35 cellular contexts compared by ENCODE assay signal in the genomic region with DNA sequence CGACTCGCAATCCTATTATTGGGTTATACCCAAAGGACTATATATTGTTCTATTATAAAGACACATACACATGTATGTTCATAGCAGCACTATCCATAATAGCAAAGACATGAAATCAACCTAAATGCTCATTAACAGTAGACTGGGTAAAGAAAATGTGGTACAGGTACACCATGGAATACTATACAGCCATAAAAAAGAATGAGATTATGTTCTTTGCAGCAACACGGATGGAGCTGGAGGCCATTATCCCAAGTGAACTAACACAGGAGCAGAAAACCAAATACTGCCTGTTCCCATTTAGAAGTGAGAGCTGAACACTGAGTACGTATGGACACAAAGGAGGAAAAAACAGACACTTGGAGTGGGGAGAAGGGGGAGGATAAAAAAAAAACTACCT.
A peak's percentile ranks its signal among the peaks of the same experiment; 100 is the strongest.
DNase-seq lines count a peak whose midpoint lies in the region; ATAC-seq, FAIRE-seq and TF ChIP-seq lines count a peak whose summit lies in the region.
"Had no signal": no experiment of that assay in that cellular context is flagged by ENCODE, and none has a peak within 500 bp of the region (broad histone marks: within the 10 kb centered on the region; RNA-seq: fewer than 3 reads in every experiment).

No MANE protein-coding gene starts in this region.

- TF ChIP-seq POLR2A in K562 (conservative IDR thresholded peaks at IDR 0.05) (no peak), sigmoid colon (IDR thresholded peaks at IDR 0.05) (no peak), tibial nerve (IDR thresholded peaks at IDR 0.05) (no peak)

- FAIRE-seq in K562 (lab: Jason Lieb, UNC), result peak; percentile 35
- FAIRE-seq: A204.1, A549, D721Med had no signal

- H3K9me3 ChIP-seq in HEK293 (ENCODE audit: control insufficient read depth, insufficient read depth, low read depth, low read length) (no peaks in the 10 kb centered on the region), K562 (replicated peaks; ENCODE audit: control insufficient read depth, insufficient read depth, low read depth, low read length) (no peaks in the 10 kb centered on the region), sigmoid colon (no peaks in the 10 kb centered on the region), tibial nerve (peaks cover 0 to 14% (median 0%) of the 10 kb centered on the region in 4 donors)
- H3K9me3 ChIP-seq: A549, BLaER1 had no signal

- H3K4me2 ChIP-seq in K562 (ENCODE audit: insufficient read depth, low read length), result no peak overlapping the region
- H3K4me2 ChIP-seq: A549; BLaER1; BLaER1 treated with 17β-estradiol and CSF1 and Interleukin-3, amounts not matched to agents 10 nM and 100 nM had no signal

- H2AFZ ChIP-seq in K562 (ENCODE audit: low read depth, low read length), result no peak overlapping the region

- H3K4me3 Mint-ChIP-seq in activated T-cell treated with anti-CD3 and anti-CD28 coated beads, Interleukin-2, amount 50 U/mL, for 72 hours, result no peak overlapping the region
- H3K4me3 Mint-ChIP-seq: B cell; CD14-positive monocyte; CD4-positive, alpha-beta memory T cell; CD4-positive, alpha-beta T cell; CD4-positive, CD25-positive, alpha-beta regulatory T cell; CD8-positive, alpha-beta memory T cell; CD8-positive, alpha-beta T cell had no signal

- no peaks in the 10 kb centered on the region for H4K20me1 ChIP-seq in K562 (replicated peaks; ENCODE audit: control insufficient read depth, insufficient read depth, low read length)
- H4K20me1 ChIP-seq: BLaER1; BLaER1 treated with 17β-estradiol and CSF1 and Interleukin-3, amounts not matched to agents 10 nM and 100 nM had no signal

- no peaks in the 10 kb centered on the region for H3K9me1 ChIP-seq in K562 (ENCODE audit: control insufficient read depth, insufficient read depth, low read length)

- CTCF ChIA-PET in HEK293 (lab: Yijun Ruan, JAX) (no interaction called here), K562 (lab: Yijun Ruan, JAX; ENCODE audit: low intra/inter-chr PET ratio) (no interaction called here)

- H3K4me3 ChIP-seq in HEK293 (ENCODE audit: low read depth, low read length) (no peak overlapping the region), K562 (no peak overlapping the region), sigmoid colon (no peak overlapping the region), tibial nerve (no peak overlapping the region)
- H3K4me3 ChIP-seq: A549; BLaER1; BLaER1 treated with 17β-estradiol and CSF1 and Interleukin-3, amounts not matched to agents 10 nM and 100 nM had no signal

- no peaks in the 10 kb centered on the region for H3K27me3 Mint-ChIP-seq in activated T-cell treated with anti-CD3 and anti-CD28 coated beads, Interleukin-2, amount 50 U/mL, for 72 hours (ENCODE audit: low read depth)
- H3K27me3 Mint-ChIP-seq: B cell; CD4-positive, alpha-beta memory T cell; CD4-positive, alpha-beta T cell; CD4-positive, CD25-positive, alpha-beta regulatory T cell; CD8-positive, alpha-beta memory T cell had no signal

- BruUV-seq in K562 (replicated peaks; lab: Mats Ljungman, UMichigan), result no TSS peak

- ATAC-seq in K562 (no peak), foreskin keratinocyte (no peak)
- no peak for ATAC-seq in activated T-cell treated with anti-CD3 and anti-CD28 coated beads, Interleukin-2, amount 50 U/mL, for 72 hours (replicated peaks in 1 of 2)
- ATAC-seq: A549; CD8-positive, alpha-beta T cell had no signal

- intact Hi-C loops in K562 (cut with micrococcal nuclease), result no loop called here
- intact Hi-C loops in sigmoid colon (cut with DNase I), result no loop called here

- H3K79me2 ChIP-seq in K562 (ENCODE audit: control insufficient read depth, insufficient read depth, low read length), result no peaks in the 10 kb centered on the region

- H3K27me3 ChIP-seq in K562 (ENCODE audit: control insufficient read depth in 2 of 2, insufficient read depth in 2 of 2, low read length in 2 of 2), result peaks cover 18 to 24% of the 10 kb centered on the region in 2 experiments
- no peaks in the 10 kb centered on the region for H3K27me3 ChIP-seq in sigmoid colon
- H3K27me3 ChIP-seq in foreskin keratinocyte, result no peaks in the 10 kb centered on the region
- no peaks in the 10 kb centered on the region for H3K27me3 ChIP-seq in tibial nerve
- H3K27me3 ChIP-seq: BLaER1; BLaER1 treated with 17β-estradiol and CSF1 and Interleukin-3, amounts not matched to agents 10 nM and 100 nM had no signal

- DNase-seq in K562 (ENCODE audit: extremely low read depth in 1 of 4, low spot score in 3 of 4) (no peak), sigmoid colon (no peak), foreskin keratinocyte (no peak), tibial nerve (ENCODE audit: low spot score in 2 of 2) (no peak)
- DNase-seq in activated T-cell treated with anti-CD3 and anti-CD28 coated beads, Interleukin-2, amount 50 U/mL, for 72 hours, result no peak
- DNase-seq: 8988T; ACHN; AML-193; BE2C; C1 segment of cervical spinal cord; Caco-2; Calu3; CD4-positive, alpha-beta memory T cell; CD4-positive, alpha-beta T cell; CD4-positive, CD25-positive, alpha-beta regulatory T cell; CD8-positive, alpha-beta memory T cell; CD8-positive, alpha-beta T cell; COR-L47; DMS 273 treated with DMSO at 0.1 percent for 48 hours; DMS153; DMS53; DMS79; DMS79 treated with DMSO at 0.1 percent for 48 hours; DND-41; EL had no signal

- no peaks in the 10 kb centered on the region for H3K36me3 Mint-ChIP-seq in activated T-cell treated with anti-CD3 and anti-CD28 coated beads, Interleukin-2, amount 50 U/mL, for 72 hours (ENCODE audit: insufficient read depth in 2 of 2)
- H3K36me3 Mint-ChIP-seq: CD14-positive monocyte; CD4-positive, alpha-beta memory T cell; CD4-positive, CD25-positive, alpha-beta regulatory T cell; CD8-positive, alpha-beta memory T cell; CD8-positive, alpha-beta T cell had no signal

- H3K27ac ChIP-seq in HEK293 (ENCODE audit: extremely low read depth, low read depth, low read length) (no peak overlapping the region), K562 (ENCODE audit: extremely low read depth, low read depth, low read length) (no peak overlapping the region), sigmoid colon (peak overlapping the region in 3 of 4 donors; percentile 65 to 76 (median 73)), foreskin keratinocyte (no peak overlapping the region), tibial nerve (no peak overlapping the region)
- H3K27ac ChIP-seq: 22Rv1; A549; BLaER1; BLaER1 treated with 17β-estradiol and CSF1 and Interleukin-3, amounts not matched to agents 10 nM and 100 nM; C4-2B had no signal

- no peaks in the 10 kb centered on the region for H3K36me3 ChIP-seq in HEK293 (ENCODE audit: control insufficient read depth in 2 of 2, insufficient read depth in 1 of 2, low read length in 2 of 2)
- no peaks in the 10 kb centered on the region for H3K36me3 ChIP-seq in K562 (ENCODE audit: control insufficient read depth, insufficient read depth, low read length)
- no peaks in the 10 kb centered on the region for H3K36me3 ChIP-seq in sigmoid colon
- H3K36me3 ChIP-seq in tibial nerve, result no peaks in the 10 kb centered on the region
- H3K36me3 ChIP-seq: BE2C; BLaER1; BLaER1 treated with 17β-estradiol and CSF1 and Interleukin-3, amounts not matched to agents 10 nM and 100 nM had no signal

- TF ChIP-seq RAD21 in K562 (CRISPR knock-in tag; conservative IDR thresholded peaks at IDR 0.05 in 1 of 2, IDR thresholded peaks at IDR 0.05 in 1 of 2), result no peak

- H3K4me1 ChIP-seq in HEK293 (ENCODE audit: control insufficient read depth, insufficient read depth, low read length) (no peaks in the 10 kb centered on the region), K562 (replicated peaks in 1 of 2; ENCODE audit: control insufficient read depth in 2 of 2, insufficient read depth in 2 of 2, low read length in 2 of 2) (no peaks in the 10 kb centered on the region), sigmoid colon (peaks cover 0 to 49% (median 20%) of the 10 kb centered on the region in 4 donors), foreskin keratinocyte (no peaks in the 10 kb centered on the region), tibial nerve (no peaks in the 10 kb centered on the region)
- H3K4me1 ChIP-seq: A549; BE2C; BLaER1; BLaER1 treated with 17β-estradiol and CSF1 and Interleukin-3, amounts not matched to agents 10 nM and 100 nM; Caco-2 had no signal

- TF ChIP-seq CTCF in HEK293 (tag by site-specific recombination; IDR thresholded peaks at IDR 0.05), result no peak
- no peak for TF ChIP-seq CTCF in K562 (IDR thresholded peaks at IDR 0.05 in 2 of 3, conservative IDR thresholded peaks at IDR 0.05 in 1 of 3; ENCODE audit: insufficient read depth in 2 of 3, low read depth in 1 of 3, low read length in 3 of 3)
- TF ChIP-seq CTCF in sigmoid colon (IDR thresholded peaks at IDR 0.05), result no peak
- no peak for TF ChIP-seq CTCF in foreskin keratinocyte (conservative IDR thresholded peaks at IDR 0.05)
- no peak for TF ChIP-seq CTCF in tibial nerve (IDR thresholded peaks at IDR 0.05)

- no peak overlapping the region for H3K9ac ChIP-seq in K562 (ENCODE audit: insufficient read depth in 1 of 2, low read depth in 2 of 2, low read length in 2 of 2)
- H3K9ac ChIP-seq: BLaER1; BLaER1 treated with 17β-estradiol and CSF1 and Interleukin-3, amounts not matched to agents 10 nM and 100 nM had no signal

- POLR2A ChIA-PET in HEK293 (lab: Yijun Ruan, JAX), result no interaction called here
- POLR2A ChIA-PET in K562 (lab: Yijun Ruan, JAX), result no interaction called here

- no peaks in the 10 kb centered on the region for H3K4me1 Mint-ChIP-seq in activated T-cell treated with anti-CD3 and anti-CD28 coated beads, Interleukin-2, amount 50 U/mL, for 72 hours (ENCODE audit: low read depth)
- H3K4me1 Mint-ChIP-seq: B cell; CD14-positive monocyte; CD4-positive, alpha-beta memory T cell; CD4-positive, CD25-positive, alpha-beta regulatory T cell; CD8-positive, alpha-beta memory T cell had no signal

- H3K27ac Mint-ChIP-seq in activated T-cell treated with anti-CD3 and anti-CD28 coated beads, Interleukin-2, amount 50 U/mL, for 72 hours, result no peak overlapping the region
- H3K27ac Mint-ChIP-seq: B cell; CD4-positive, alpha-beta memory T cell; CD4-positive, alpha-beta T cell; CD4-positive, CD25-positive, alpha-beta regulatory T cell; CD8-positive, alpha-beta memory T cell; CD8-positive, alpha-beta T cell had no signal

- WGBS in K562 (ENCODE audit: insufficient coverage, low coverage, missing lambda C conversion rate), result 3% methylated on average over 4 of the region's 4 CpGs
- 93 to 98% methylated on average over 4 of the region's 4 CpGs for WGBS in sigmoid colon, 2 donors
- 91 to 94% methylated on average over 4 of the region's 4 CpGs for WGBS in tibial nerve, 2 donors

- TF ChIP-seq EP300 in K562 (IDR thresholded peaks at IDR 0.05; ENCODE audit: low read length) (no peak), sigmoid colon (IDR thresholded peaks at IDR 0.05) (no peak), tibial nerve (IDR thresholded peaks at IDR 0.05) (no peak)

- H3K9me3 Mint-ChIP-seq in activated T-cell treated with anti-CD3 and anti-CD28 coated beads, Interleukin-2, amount 50 U/mL, for 72 hours, result peaks cover 3 to 5% of the 10 kb centered on the region in 2 donors

- in situ Hi-C loops in K562 (cut with MboI), result no loop called here

TF ChIP-seq in HEK293, 187 proteins besides CTCF, POLR2A, EP300 and RAD21:
- peak; percentile 58 for TF ChIP-seq ZNF146 (tag by site-specific recombination; IDR thresholded peaks at IDR 0.05)
- TF ChIP-seq ZBTB17 (tag by site-specific recombination; IDR thresholded peaks at IDR 0.05), result no peak

TF ChIP-seq in K562, 482 proteins besides CTCF, POLR2A, EP300 and RAD21 (continues in another document):
- peak; percentile 94 for TF ChIP-seq ZNF146 (CRISPR knock-in tag; IDR thresholded peaks at IDR 0.05; ENCODE audit: unreplicated experiment)
- TF ChIP-seq TAF1 (IDR thresholded peaks at IDR 0.05; ENCODE audit: control insufficient read depth, extremely low read depth, insufficient read depth, low read length, severe bottlenecking), result no peak

Comparison
In these comparisons a context has a peak if more than half of its experiments do, and no peak if none do; other contexts are left out.
1. H3K27ac ChIP-seq: peak in sigmoid colon (3 of 4); none in HEK293 (single experiment), K562 (single experiment), foreskin keratinocyte (single experiment) and tibial nerve (0 of 4).